ENCODE assay signal across 23 cellular contexts in the genomic region with DNA sequence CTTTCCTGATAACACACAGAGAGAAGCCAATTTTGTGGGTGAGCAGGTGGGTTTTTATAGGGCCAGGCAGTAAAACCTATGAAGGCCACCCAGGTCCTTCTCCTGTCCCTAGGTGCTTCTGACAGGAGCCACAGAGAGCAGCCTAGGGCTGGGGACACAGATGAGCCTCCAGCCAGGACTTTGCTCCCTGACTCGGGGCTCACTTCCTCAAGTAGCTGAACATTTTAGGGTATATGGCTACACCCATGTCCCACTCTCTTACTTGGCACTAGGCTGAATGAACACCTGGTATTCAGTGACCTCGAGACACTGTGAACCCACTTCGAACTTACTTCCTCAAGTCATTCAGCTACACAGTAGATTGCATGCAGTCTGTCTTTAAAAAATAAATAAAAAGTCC.
DNase-seq lines count a peak whose midpoint lies in the region; ATAC-seq and TF ChIP-seq lines count a peak whose summit lies in the region.
"Had no signal": no experiment of that assay in that cellular context is flagged by ENCODE, and none has a peak within 500 bp of the region (broad histone marks: within the 10 kb centered on the region; RNA-seq: fewer than 3 reads in every experiment).

No MANE protein-coding gene starts in this region.

- intact Hi-C loops in thyroid gland (cut with DNase I) = no loop called here
- intact Hi-C loops in CD14-positive monocyte (cut with micrococcal nuclease) = no loop called here

- peak overlapping the region; percentile 15 to 93 (median 80); a peak in 21 of 22 replicates for H3K4me2 ChIP-seq in BLaER1 treated with 17β-estradiol and CSF1 and Interleukin-3, amounts not matched to agents 10 nM and 100 nM
- H3K4me2 ChIP-seq: A549 had no signal

- H3K27ac Mint-ChIP-seq in brain (peak overlapping the region in 4 of 5 experiments; percentile 10 to 84 (median 76)), naive B cell (peak overlapping the region in 1 of 6 donors; percentile 3), CD14-positive monocyte (no peak overlapping the region)
- H3K27ac Mint-ChIP-seq: B cell; CD4-positive, alpha-beta T cell; IgD-negative memory B cell had no signal

- peaks cover 12 to 37% (median 24%) of the 10 kb centered on the region in 10 experiments; a peak in 18 of 20 replicates for H3K4me1 ChIP-seq in BLaER1 treated with 17β-estradiol and CSF1 and Interleukin-3, amounts not matched to agents 10 nM and 100 nM
- H3K4me1 ChIP-seq in thyroid gland = no peaks in the 10 kb centered on the region
- H3K4me1 ChIP-seq: A549 had no signal

- H3K36me3 ChIP-seq in BLaER1 treated with 17β-estradiol and CSF1 and Interleukin-3, amounts not matched to agents 10 nM and 100 nM = no peaks in the 10 kb centered on the region
- H3K36me3 ChIP-seq in thyroid gland = no peaks in the 10 kb centered on the region

- H3K27ac ChIP-seq in BLaER1 treated with 17β-estradiol and CSF1 and Interleukin-3, amounts not matched to agents 10 nM and 100 nM = no peak overlapping the region
- no peak overlapping the region for H3K27ac ChIP-seq in thyroid gland
- H3K27ac ChIP-seq: A549, SK-N-MC had no signal

- TF ChIP-seq CTCF in brain (conservative IDR thresholded peaks at IDR 0.05) = no peak
- no peak for TF ChIP-seq CTCF in thyroid gland (IDR thresholded peaks at IDR 0.05)
- TF ChIP-seq CTCF in CD14-positive monocyte (IDR thresholded peaks at IDR 0.05) = no peak

- no peaks in the 10 kb centered on the region for H3K27me3 ChIP-seq in BLaER1 treated with 17β-estradiol and CSF1 and Interleukin-3, amounts not matched to agents 10 nM and 100 nM
- H3K27me3 ChIP-seq in thyroid gland = no peaks in the 10 kb centered on the region

- no peak for TF ChIP-seq POLR2A in thyroid gland (IDR thresholded peaks at IDR 0.05)

- DNase-seq in MV-4-11 (lab: John Stamatoyannopoulos, UW) = peak; percentile 30
- DNase-seq in naive B cell = peak; percentile 3
- DNase-seq in thyroid gland = no peak
- no peak for DNase-seq in CD14-positive monocyte (ENCODE audit: low spot score)
- DNase-seq: CD4-positive, alpha-beta T cell; DMS79; GOT3; HCEC 1CT; NCI-H1092 treated with DMSO at 0.1 percent for 48 hours; NCI-H1436 treated with DMSO at 0.1 percent for 48 hours; NCI-H2171 treated with DMSO at 0.1 percent for 48 hours; NCI-H446; NCI-H526; OCI-M1; Right ventricle myocardium superior; SW 1271 had no signal

- H3K4me3 Mint-ChIP-seq in brain (no peak overlapping the region), naive B cell (no peak overlapping the region), CD14-positive monocyte (no peak overlapping the region)
- H3K4me3 Mint-ChIP-seq: B cell; CD4-positive, alpha-beta T cell; IgD-negative memory B cell had no signal

- H3K4me1 Mint-ChIP-seq in brain (peaks cover 24% of the 10 kb centered on the region), naive B cell (peaks cover 4 to 7% (median 5%) of the 10 kb centered on the region in 3 donors), CD14-positive monocyte (peaks cover 11% of the 10 kb centered on the region)
- H3K4me1 Mint-ChIP-seq: IgD-negative memory B cell had no signal

- H3K27me3 Mint-ChIP-seq in brain (peaks cover 4% of the 10 kb centered on the region), naive B cell (no peaks in the 10 kb centered on the region), CD14-positive monocyte (ENCODE audit: low read depth in 3 of 3) (peaks cover 0 to 2% (median 0%) of the 10 kb centered on the region in 3 donors)
- H3K27me3 Mint-ChIP-seq: B cell; CD4-positive, alpha-beta T cell had no signal

- H4K20me1 ChIP-seq in BLaER1 treated with 17β-estradiol and CSF1 and Interleukin-3, amounts not matched to agents 10 nM and 100 nM = no peaks in the 10 kb centered on the region; a peak in 1 of 22 replicates

- H3K36me3 Mint-ChIP-seq in brain (no peaks in the 10 kb centered on the region), naive B cell (no peaks in the 10 kb centered on the region), CD14-positive monocyte (no peaks in the 10 kb centered on the region)
- H3K36me3 Mint-ChIP-seq: IgD-negative memory B cell had no signal

- peak; percentile 27 to 39 for ATAC-seq in naive B cell (ENCODE audit: low read depth in 2 of 2)
- ATAC-seq in GM18511 (IDR thresholded peaks at IDR 0.05; ENCODE audit: unreplicated experiment) = no peak
- ATAC-seq: A549 had no signal

- H3K9me3 Mint-ChIP-seq in brain = peaks cover 0 to 6% (median 0%) of the 10 kb centered on the region in 5 experiments
- H3K9me3 Mint-ChIP-seq in naive B cell = no peaks in the 10 kb centered on the region
- H3K9me3 Mint-ChIP-seq in CD14-positive monocyte = no peaks in the 10 kb centered on the region
- H3K9me3 Mint-ChIP-seq: CD4-positive, alpha-beta T cell had no signal

- no peaks in the 10 kb centered on the region for H3K9me3 ChIP-seq in BLaER1 treated with 17β-estradiol and CSF1 and Interleukin-3, amounts not matched to agents 10 nM and 100 nM (replicated peaks in 1 of 11)
- no peaks in the 10 kb centered on the region for H3K9me3 ChIP-seq in thyroid gland
- H3K9me3 ChIP-seq: A549 had no signal

- no peak overlapping the region for H3K4me3 ChIP-seq in BLaER1 treated with 17β-estradiol and CSF1 and Interleukin-3, amounts not matched to agents 10 nM and 100 nM
- H3K4me3 ChIP-seq in thyroid gland (replicated peaks in 1 of 3) = no peak overlapping the region
- H3K4me3 ChIP-seq: A549, SK-N-MC had no signal

- 66 to 84% methylated on average over 2 to 3 of the region's 3 CpGs for WGBS in thyroid gland, 2 donors

- 0 out of 22 replicates have a peak overlapping the region, but pooled peaks of 1 of the 11 experiments have one; percentile 11 for H3K9ac ChIP-seq in BLaER1 treated with 17β-estradiol and CSF1 and Interleukin-3, amounts not matched to agents 10 nM and 100 nM

Comparison
In these comparisons a context has a peak if more than half of its experiments do, and no peak if none do; other contexts are left out.
1. DNase-seq: peak in MV-4-11 (single experiment) and naive B cell (single experiment); none in thyroid gland (0 of 2) and CD14-positive monocyte (single experiment).
2. H3K27ac Mint-ChIP-seq: peak in brain (4 of 5); none in CD14-positive monocyte (0 of 7).